In the genomic region with DNA sequence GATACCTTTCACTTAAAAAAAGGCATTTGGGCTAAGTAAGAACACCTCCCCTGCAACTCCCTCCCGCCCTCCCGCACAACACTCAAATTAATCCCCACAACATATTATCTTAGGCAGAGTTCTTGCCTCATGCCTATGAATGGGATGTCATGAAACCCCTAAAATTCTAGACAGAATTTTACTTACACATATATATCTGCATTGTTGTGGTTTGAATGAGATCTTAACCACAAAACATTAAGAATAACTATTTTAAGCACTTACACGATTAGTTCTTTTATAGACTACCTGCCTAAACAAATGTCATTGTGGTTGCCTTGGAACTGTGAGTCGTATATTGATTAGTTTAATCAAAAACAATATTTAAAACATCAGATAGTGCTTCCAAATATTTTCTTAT, we compare ENCODE assay signal across 14 cellular contexts. TPM values are rescaled to one million over a fixed set of nuclear protein-coding genes. Genes with fewer than 3 reads are reported as not detected.
DNase-seq lines count a peak whose midpoint lies in the region; ATAC-seq and TF ChIP-seq lines count a peak whose summit lies in the region.
"Had no signal": no experiment of that assay in that cellular context is flagged by ENCODE, and none has a peak within 500 bp of the region (broad histone marks: within the 10 kb centered on the region; RNA-seq: fewer than 3 reads in every experiment).

No MANE protein-coding gene starts in this region.

- peak overlapping the region; percentile 86 for H3K27ac ChIP-seq in GM23338 (ENCODE audit: low read depth)
- H3K27ac ChIP-seq in SK-N-MC = peak overlapping the region; percentile 76; the same call in 1 of the 2 replicates
- peak overlapping the region; percentile 48 for H3K27ac ChIP-seq in foreskin keratinocyte
- H3K27ac ChIP-seq in skin epidermis = peak overlapping the region in 17 of 21 experiments; percentile 21 to 77 (median 61)
- no peak overlapping the region for H3K27ac ChIP-seq in substantia nigra (ENCODE audit: low read depth, low read length, poor library complexity, severe bottlenecking)

- H3K4me1 Mint-ChIP-seq in GM23338 = peaks cover 51% of the 10 kb centered on the region

- H3K4me3 ChIP-seq in GM23338 (peak overlapping the region; percentile 15), SK-N-MC (0 out of 2 replicates have a peak overlapping the region, but pooled peaks have one; percentile 12), skin epidermis (no peak overlapping the region)

- no peak overlapping the region for H3K9ac ChIP-seq in SK-N-MC (ENCODE audit: insufficient read length)

- H3K27me3 ChIP-seq in GM23338 (ENCODE audit: insufficient read depth) (no peaks in the 10 kb centered on the region), foreskin keratinocyte (no peaks in the 10 kb centered on the region)

- H3K9me3 Mint-ChIP-seq in GM23338 = no peaks in the 10 kb centered on the region; the same call in 1 of the 3 replicates
- H3K9me3 Mint-ChIP-seq: natural killer cell treated with Interleukin-12 subunit alpha and Interleukin-12 subunit beta and Interleukin-15 and Interleukin-18, amount 100 ng/mL, for 72 hours had no signal

- H3K79me2 ChIP-seq in GM23338 (replicated peaks; ENCODE audit: insufficient read depth) = peaks cover 19% of the 10 kb centered on the region

- DNase-seq in GM23338 (ENCODE audit: low spot score) = no peak
- no peak for DNase-seq in SK-N-MC (ENCODE audit: low read depth, low spot score)
- DNase-seq in foreskin keratinocyte = no peak
- no peak for DNase-seq in SW 1271 (lab: John Stamatoyannopoulos, UW)
- no peak for DNase-seq in activated effector memory CD4-positive, alpha-beta T cell treated with Interleukin-2 at 50 U/mL for 16 hours
- DNase-seq in substantia nigra (lab: John Stamatoyannopoulos, UW) = no peak
- DNase-seq: activated CD4-positive, alpha-beta T cell treated with anti-CD3 and anti-CD28 coated beads for 1 hour; MM.1S; NCI-H446; stimulated activated naive CD8-positive, alpha-beta T cell treated with anti-CD3 and anti-CD28 coated beads, Interleukin-15, Interleukin-2, amounts not matched to agents 100 U/mL and 50 U/mL, for 24 hours had no signal

- H3K4me1 ChIP-seq in GM23338 (ENCODE audit: insufficient read depth) (peaks cover 36% of the 10 kb centered on the region), foreskin keratinocyte (peaks cover 32% of the 10 kb centered on the region)

- H3K27ac Mint-ChIP-seq in GM23338 = peak overlapping the region; percentile 96
- H3K27ac Mint-ChIP-seq: natural killer cell treated with Interleukin-12 subunit alpha and Interleukin-12 subunit beta and Interleukin-15 and Interleukin-18, amount 100 ng/mL, for 72 hours had no signal

- ATAC-seq in GM23338 (no peak), foreskin keratinocyte (no peak), HG03175 (IDR thresholded peaks at IDR 0.05; ENCODE audit: unreplicated experiment) (no peak)
- ATAC-seq: natural killer cell treated with Interleukin-12 subunit alpha and Interleukin-12 subunit beta and Interleukin-15 and Interleukin-18, amount 100 ng/mL, for 72 hours; stimulated activated naive CD8-positive, alpha-beta T cell treated with anti-CD3 and anti-CD28 coated beads, Interleukin-15, Interleukin-2, amounts not matched to agents 100 U/mL and 50 U/mL, for 24 hours had no signal

- no peaks in the 10 kb centered on the region for H3K9me2 ChIP-seq in GM23338 (ENCODE audit: insufficient read depth)

- H3K36me3 ChIP-seq in GM23338 (ENCODE audit: insufficient read depth) (no peaks in the 10 kb centered on the region), SK-N-MC (ENCODE audit: insufficient read depth, low read length) (no peaks in the 10 kb centered on the region)

- H3K36me3 Mint-ChIP-seq in GM23338 (ENCODE audit: low read depth) = no peaks in the 10 kb centered on the region; the same call in 2 of the 3 replicates
- H3K36me3 Mint-ChIP-seq: CD14-positive monocyte; natural killer cell treated with Interleukin-12 subunit alpha and Interleukin-12 subunit beta and Interleukin-15 and Interleukin-18, amount 100 ng/mL, for 72 hours had no signal

- H2AFZ ChIP-seq in GM23338 = no peak overlapping the region

- no peaks in the 10 kb centered on the region for H3F3A ChIP-seq in GM23338 (replicated peaks; ENCODE audit: low read depth)

- peaks cover 7% of the 10 kb centered on the region for H3K27me3 Mint-ChIP-seq in GM23338 (ENCODE audit: insufficient read depth, low read depth, poor library complexity)
- H3K27me3 Mint-ChIP-seq: natural killer cell treated with Interleukin-12 subunit alpha and Interleukin-12 subunit beta and Interleukin-15 and Interleukin-18, amount 100 ng/mL, for 72 hours had no signal

- H4K20me1 ChIP-seq in GM23338 (replicated peaks; ENCODE audit: insufficient read depth) = no peaks in the 10 kb centered on the region

- no peaks in the 10 kb centered on the region for H3K9me3 ChIP-seq in SK-N-MC (ENCODE audit: low read depth, low read length)

- peak overlapping the region; percentile 36; the same call in 1 of the 3 replicates for H3K4me3 Mint-ChIP-seq in GM23338
- H3K4me3 Mint-ChIP-seq: natural killer cell treated with Interleukin-12 subunit alpha and Interleukin-12 subunit beta and Interleukin-15 and Interleukin-18, amount 100 ng/mL, for 72 hours had no signal

- H3K4me2 ChIP-seq in GM23338 = peak overlapping the region; percentile 55

- no peak for TF ChIP-seq CTCF in GM23338 (conservative IDR thresholded peaks at IDR 0.05; ENCODE audit: low read depth in 2 of 2)
- no peak for TF ChIP-seq CTCF in foreskin keratinocyte (conservative IDR thresholded peaks at IDR 0.05)

TF ChIP-seq in GM23338, 12 proteins besides CTCF, POLR2A, EP300 and RAD21 (continues in another document):
- TF ChIP-seq EZH2 (IDR thresholded peaks at IDR 0.05; ENCODE audit: low read depth, unreplicated experiment) (no peak), POLR2AphosphoS5 (IDR thresholded peaks at IDR 0.05; ENCODE audit: low read depth) (no peak), EZH2phosphoT487 (IDR thresholded peaks at IDR 0.05; ENCODE audit: unreplicated experiment) (no peak)
- TF ChIP-seq, protein P1, sequence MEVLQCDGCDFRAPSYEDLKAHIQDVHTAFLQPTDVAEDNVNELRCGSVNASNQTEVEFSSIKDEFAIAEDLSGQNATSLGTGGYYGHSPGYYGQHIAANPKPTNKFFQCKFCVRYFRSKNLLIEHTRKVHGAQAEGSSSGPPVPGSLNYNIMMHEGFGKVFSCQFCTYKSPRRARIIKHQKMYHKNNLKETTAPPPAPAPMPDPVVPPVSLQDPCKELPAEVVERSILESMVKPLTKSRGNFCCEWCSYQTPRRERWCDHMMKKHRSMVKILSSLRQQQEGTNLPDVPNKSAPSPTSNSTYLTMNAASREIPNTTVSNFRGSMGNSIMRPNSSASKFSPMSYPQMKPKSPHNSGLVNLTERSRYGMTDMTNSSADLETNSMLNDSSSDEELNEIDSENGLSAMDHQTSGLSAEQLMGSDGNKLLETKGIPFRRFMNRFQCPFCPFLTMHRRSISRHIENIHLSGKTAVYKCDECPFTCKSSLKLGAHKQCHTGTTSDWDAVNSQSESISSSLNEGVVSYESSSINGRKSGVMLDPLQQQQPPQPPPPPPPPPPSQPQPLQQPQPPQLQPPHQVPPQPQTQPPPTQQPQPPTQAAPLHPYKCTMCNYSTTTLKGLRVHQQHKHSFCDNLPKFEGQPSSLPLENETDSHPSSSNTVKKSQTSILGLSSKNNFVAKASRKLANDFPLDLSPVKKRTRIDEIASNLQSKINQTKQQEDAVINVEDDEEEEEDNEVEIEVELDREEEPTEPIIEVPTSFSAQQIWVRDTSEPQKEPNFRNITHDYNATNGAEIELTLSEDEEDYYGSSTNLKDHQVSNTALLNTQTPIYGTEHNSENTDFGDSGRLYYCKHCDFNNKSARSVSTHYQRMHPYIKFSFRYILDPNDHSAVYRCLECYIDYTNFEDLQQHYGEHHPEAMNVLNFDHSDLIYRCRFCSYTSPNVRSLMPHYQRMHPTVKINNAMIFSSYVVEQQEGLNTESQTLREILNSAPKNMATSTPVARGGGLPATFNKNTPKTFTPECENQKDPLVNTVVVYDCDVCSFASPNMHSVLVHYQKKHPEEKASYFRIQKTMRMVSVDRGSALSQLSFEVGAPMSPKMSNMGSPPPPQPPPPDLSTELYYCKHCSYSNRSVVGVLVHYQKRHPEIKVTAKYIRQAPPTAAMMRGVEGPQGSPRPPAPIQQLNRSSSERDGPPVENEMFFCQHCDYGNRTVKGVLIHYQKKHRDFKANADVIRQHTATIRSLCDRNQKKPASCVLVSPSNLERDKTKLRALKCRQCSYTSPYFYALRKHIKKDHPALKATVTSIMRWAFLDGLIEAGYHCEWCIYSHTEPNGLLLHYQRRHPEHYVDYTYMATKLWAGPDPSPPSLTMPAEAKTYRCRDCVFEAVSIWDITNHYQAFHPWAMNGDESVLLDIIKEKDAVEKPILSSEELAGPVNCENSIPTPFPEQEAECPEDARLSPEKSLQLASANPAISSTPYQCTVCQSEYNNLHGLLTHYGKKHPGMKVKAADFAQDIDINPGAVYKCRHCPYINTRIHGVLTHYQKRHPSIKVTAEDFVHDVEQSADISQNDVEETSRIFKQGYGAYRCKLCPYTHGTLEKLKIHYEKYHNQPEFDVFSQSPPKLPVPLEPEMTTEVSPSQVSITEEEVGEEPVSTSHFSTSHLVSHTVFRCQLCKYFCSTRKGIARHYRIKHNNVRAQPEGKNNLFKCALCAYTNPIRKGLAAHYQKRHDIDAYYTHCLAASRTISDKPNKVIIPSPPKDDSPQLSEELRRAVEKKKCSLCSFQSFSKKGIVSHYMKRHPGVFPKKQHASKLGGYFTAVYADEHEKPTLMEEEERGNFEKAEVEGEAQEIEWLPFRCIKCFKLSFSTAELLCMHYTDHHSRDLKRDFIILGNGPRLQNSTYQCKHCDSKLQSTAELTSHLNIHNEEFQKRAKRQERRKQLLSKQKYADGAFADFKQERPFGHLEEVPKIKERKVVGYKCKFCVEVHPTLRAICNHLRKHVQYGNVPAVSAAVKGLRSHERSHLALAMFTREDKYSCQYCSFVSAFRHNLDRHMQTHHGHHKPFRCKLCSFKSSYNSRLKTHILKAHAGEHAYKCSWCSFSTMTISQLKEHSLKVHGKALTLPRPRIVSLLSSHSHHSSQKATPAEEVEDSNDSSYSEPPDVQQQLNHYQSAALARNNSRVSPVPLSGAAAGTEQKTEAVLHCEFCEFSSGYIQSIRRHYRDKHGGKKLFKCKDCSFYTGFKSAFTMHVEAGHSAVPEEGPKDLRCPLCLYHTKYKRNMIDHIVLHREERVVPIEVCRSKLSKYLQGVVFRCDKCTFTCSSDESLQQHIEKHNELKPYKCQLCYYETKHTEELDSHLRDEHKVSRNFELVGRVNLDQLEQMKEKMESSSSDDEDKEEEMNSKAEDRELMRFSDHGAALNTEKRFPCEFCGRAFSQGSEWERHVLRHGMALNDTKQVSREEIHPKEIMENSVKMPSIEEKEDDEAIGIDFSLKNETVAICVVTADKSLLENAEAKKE (CRISPR knock-in tag; IDR thresholded peaks at IDR 0.05) = no peak

RNA-seq across cellular contexts. Expression of a gene that starts 4.5 kb away (rescaled TPM):
- total RNA-seq in GM23338 (2014; rRNA removed; shearing (Covaris generic)) = 439 and 441 TPM in 2 replicates
- 309 and 317 TPM in 2 replicates for polyA plus RNA-seq in GM23338 (2016; fragmentation: Nextera tagmentation; extraction: Ambion mirVana)
- total RNA-seq in foreskin keratinocyte = 897 and 1,100 TPM in 2 replicates
- 321 and 351 TPM in 2 replicates for polyA plus RNA-seq in foreskin keratinocyte

Comparison
In these comparisons a context has a peak if more than half of its experiments do, and no peak if none do; other contexts are left out.
1. H3K4me3 ChIP-seq: peak in GM23338 (single experiment) and SK-N-MC (single experiment); none in skin epidermis (0 of 7).